ENCODE assay signal across 3 cellular contexts in the genomic region with DNA sequence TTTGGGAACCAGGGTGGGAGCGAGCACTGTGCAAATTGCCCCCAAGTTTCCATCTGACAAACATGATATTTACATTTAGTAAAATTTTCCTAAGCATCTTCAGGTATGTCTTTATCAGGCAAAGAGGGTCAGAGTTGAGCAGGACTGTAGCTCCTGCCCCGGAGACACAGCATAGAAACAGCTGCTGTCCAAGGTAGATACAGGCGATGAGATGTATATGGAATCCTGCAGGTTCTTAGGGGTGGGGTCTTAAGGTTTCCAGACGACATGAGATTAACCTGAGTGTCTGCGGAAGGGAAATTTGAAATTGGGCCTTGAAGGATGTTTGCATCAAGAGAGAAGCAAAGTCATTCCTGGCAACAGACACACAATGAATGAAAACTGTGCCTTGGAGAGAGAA.
TF ChIP-seq lines count a peak whose summit lies in the region.

No MANE protein-coding gene starts in this region.

TF ChIP-seq in liver, 16 proteins besides CTCF, POLR2A, EP300 and RAD21:
- TF ChIP-seq NR2F2 (IDR thresholded peaks at IDR 0.05) = no peak
- TF ChIP-seq, protein P1, sequence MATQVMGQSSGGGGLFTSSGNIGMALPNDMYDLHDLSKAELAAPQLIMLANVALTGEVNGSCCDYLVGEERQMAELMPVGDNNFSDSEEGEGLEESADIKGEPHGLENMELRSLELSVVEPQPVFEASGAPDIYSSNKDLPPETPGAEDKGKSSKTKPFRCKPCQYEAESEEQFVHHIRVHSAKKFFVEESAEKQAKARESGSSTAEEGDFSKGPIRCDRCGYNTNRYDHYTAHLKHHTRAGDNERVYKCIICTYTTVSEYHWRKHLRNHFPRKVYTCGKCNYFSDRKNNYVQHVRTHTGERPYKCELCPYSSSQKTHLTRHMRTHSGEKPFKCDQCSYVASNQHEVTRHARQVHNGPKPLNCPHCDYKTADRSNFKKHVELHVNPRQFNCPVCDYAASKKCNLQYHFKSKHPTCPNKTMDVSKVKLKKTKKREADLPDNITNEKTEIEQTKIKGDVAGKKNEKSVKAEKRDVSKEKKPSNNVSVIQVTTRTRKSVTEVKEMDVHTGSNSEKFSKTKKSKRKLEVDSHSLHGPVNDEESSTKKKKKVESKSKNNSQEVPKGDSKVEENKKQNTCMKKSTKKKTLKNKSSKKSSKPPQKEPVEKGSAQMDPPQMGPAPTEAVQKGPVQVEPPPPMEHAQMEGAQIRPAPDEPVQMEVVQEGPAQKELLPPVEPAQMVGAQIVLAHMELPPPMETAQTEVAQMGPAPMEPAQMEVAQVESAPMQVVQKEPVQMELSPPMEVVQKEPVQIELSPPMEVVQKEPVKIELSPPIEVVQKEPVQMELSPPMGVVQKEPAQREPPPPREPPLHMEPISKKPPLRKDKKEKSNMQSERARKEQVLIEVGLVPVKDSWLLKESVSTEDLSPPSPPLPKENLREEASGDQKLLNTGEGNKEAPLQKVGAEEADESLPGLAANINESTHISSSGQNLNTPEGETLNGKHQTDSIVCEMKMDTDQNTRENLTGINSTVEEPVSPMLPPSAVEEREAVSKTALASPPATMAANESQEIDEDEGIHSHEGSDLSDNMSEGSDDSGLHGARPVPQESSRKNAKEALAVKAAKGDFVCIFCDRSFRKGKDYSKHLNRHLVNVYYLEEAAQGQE (IDR thresholded peaks at IDR 0.05) = peak; percentile 8

TF ChIP-seq in HepG2, 621 proteins besides CTCF, POLR2A, EP300 and RAD21:
- TF ChIP-seq ZNF782 (CRISPR knock-in tag; IDR thresholded peaks at IDR 0.05; ENCODE audit: borderline replicate concordance) (no peak), MAFK (conservative IDR thresholded peaks at IDR 0.05 in 1 of 2, IDR thresholded peaks at IDR 0.05 in 1 of 2; ENCODE audit: low read length in 2 of 2) (no peak), ELF1 (CRISPR knock-in tag; IDR thresholded peaks at IDR 0.05) (no peak), PTBP1 (IDR thresholded peaks at IDR 0.05; ENCODE audit: low read depth, low read length, poor library complexity, severe bottlenecking) (no peak)
- TF ChIP-seq, protein P1 (IDR thresholded peaks at IDR 0.05; ENCODE audit: borderline replicate concordance in 1 of 2, low read depth in 1 of 2, low read length in 2 of 2) = peak in 1 of 2 experiments; percentile 77; a peak in 2 of 4 replicates

TF ChIP-seq in Ishikawa, 13 proteins besides CTCF, POLR2A, EP300 and RAD21:
- TF ChIP-seq ZBTB7A (IDR thresholded peaks at IDR 0.05; ENCODE audit: low read depth) (no peak), TEAD4 (IDR thresholded peaks at IDR 0.05) (no peak), TCF12 (IDR thresholded peaks at IDR 0.05; ENCODE audit: low read depth) (no peak), YY1 (IDR thresholded peaks at IDR 0.05; ENCODE audit: low read depth) (no peak)
- TF ChIP-seq, protein P2, sequence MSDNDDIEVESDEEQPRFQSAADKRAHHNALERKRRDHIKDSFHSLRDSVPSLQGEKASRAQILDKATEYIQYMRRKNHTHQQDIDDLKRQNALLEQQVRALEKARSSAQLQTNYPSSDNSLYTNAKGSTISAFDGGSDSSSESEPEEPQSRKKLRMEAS (IDR thresholded peaks at IDR 0.05) = no peak
- TF ChIP-seq, protein P1 (IDR thresholded peaks at IDR 0.05; ENCODE audit: low read depth) = peak; percentile 64; the same call in 1 of the 2 replicates
- TF ChIP-seq, protein P3, sequence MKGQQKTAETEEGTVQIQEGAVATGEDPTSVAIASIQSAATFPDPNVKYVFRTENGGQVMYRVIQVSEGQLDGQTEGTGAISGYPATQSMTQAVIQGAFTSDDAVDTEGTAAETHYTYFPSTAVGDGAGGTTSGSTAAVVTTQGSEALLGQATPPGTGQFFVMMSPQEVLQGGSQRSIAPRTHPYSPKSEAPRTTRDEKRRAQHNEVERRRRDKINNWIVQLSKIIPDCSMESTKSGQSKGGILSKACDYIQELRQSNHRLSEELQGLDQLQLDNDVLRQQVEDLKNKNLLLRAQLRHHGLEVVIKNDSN (IDR thresholded peaks at IDR 0.05) = no peak
TF ChIP-seq in Ishikawa: peak in this region for 1.
